In genomic region chr6:41120058-41120457, GRCh38 we compare ENCODE assay signal across 26 cellular contexts. TPM values are rescaled to one million over a fixed set of nuclear protein-coding genes. Genes with fewer than 3 reads are reported as not detected.
DNase-seq lines count a peak whose midpoint lies in the region; ATAC-seq, FAIRE-seq and TF ChIP-seq lines count a peak whose summit lies in the region.
"Had no signal": no experiment of that assay in that cellular context is flagged by ENCODE, and none has a peak within 500 bp of the region (broad histone marks: within the 10 kb centered on the region; RNA-seq: fewer than 3 reads in every experiment).

No MANE protein-coding gene starts in this region.

- H3K4me1 Mint-ChIP-seq in MCF 10A (ENCODE audit: insufficient read depth, unreplicated experiment) (no peaks in the 10 kb centered on the region), T-cell (no peaks in the 10 kb centered on the region)
- H3K4me1 Mint-ChIP-seq: CD14-positive monocyte; CD4-positive, alpha-beta memory T cell had no signal

- BruUV-seq in mammary epithelial cell (replicated peaks; lab: Mats Ljungman, UMichigan) = no TSS peak
- no TSS peak for BruUV-seq in MCF 10A (replicated peaks; lab: Mats Ljungman, UMichigan)

- FAIRE-seq in keratinocyte (lab: Jason Lieb, UNC) = peak; percentile 99
- FAIRE-seq: A549, GM12892, H54 had no signal

- DNase-seq in mammary epithelial cell (peak; percentile 62), MCF 10A (ENCODE audit: unreplicated experiment) (no peak), epithelial cell of esophagus (ENCODE audit: low read depth) (peak; percentile 68), keratinocyte (ENCODE audit: low read depth, low spot score) (no peak), T-cell (no peak)
- no peak for DNase-seq in stimulated activated CD4-positive, alpha-beta T cell treated with anti-CD3 and anti-CD28 coated beads, Interleukin-1b, Interleukin-23, amount 100 ng/mL, for 48 hours
- DNase-seq: 8988T; ACHN; AML-193; BE2C; Calu3; CD4-positive, alpha-beta memory T cell; COR-L47; DMS53; DMS79 treated with DMSO at 0.1 percent for 48 hours; GF-D8; GOT3; HFFc6 had no signal

- no peaks in the 10 kb centered on the region for H3K27me3 Mint-ChIP-seq in MCF 10A (ENCODE audit: insufficient read depth, unreplicated experiment)
- H3K27me3 Mint-ChIP-seq in T-cell = no peaks in the 10 kb centered on the region
- H3K27me3 Mint-ChIP-seq: CD4-positive, alpha-beta memory T cell had no signal

- dilution Hi-C loops in mammary epithelial cell (cut with HindIII; ENCODE audit: low sequenced_read_pairs) = no loop called here
- dilution Hi-C loops in keratinocyte (cut with MboI; ENCODE audit: extremely low pct_ligation_motif_present, low sequenced_read_pairs) = no loop called here

- CTCF ChIA-PET in mammary epithelial cell (lab: Charles Lee; ENCODE audit: low non-redundant PET) = interaction anchor here (0.7 kb wide), 1 partner anchor 29 kb away, joined by 4 read pairs; no protein-coding TSS in a partner anchor
- CTCF ChIA-PET in MCF 10A (lab: Yijun Ruan, JAX) = interaction anchor here (1.2 kb wide), 1 partner anchor 28 kb away, joined by 3 read pairs; no protein-coding TSS in a partner anchor
- CTCF ChIA-PET in T-cell (lab: Charles Lee) = no interaction called here

- H4K20me1 ChIP-seq in mammary epithelial cell (ENCODE audit: insufficient read depth, low read length) (no peaks in the 10 kb centered on the region), keratinocyte (ENCODE audit: control insufficient read depth, extremely low read depth, insufficient read depth, low read length) (no peaks in the 10 kb centered on the region)
- H4K20me1 ChIP-seq: BLaER1 treated with 17β-estradiol and CSF1 and Interleukin-3, amounts not matched to agents 10 nM and 100 nM had no signal

- H3K79me2 ChIP-seq in mammary epithelial cell (ENCODE audit: insufficient read depth, low read length) = no peaks in the 10 kb centered on the region
- H3K79me2 ChIP-seq in keratinocyte (ENCODE audit: control insufficient read depth, insufficient read depth, low read length) = no peaks in the 10 kb centered on the region

- H3K27ac Mint-ChIP-seq in MCF 10A (ENCODE audit: low read depth, unreplicated experiment) (no peak overlapping the region), T-cell (no peak overlapping the region)
- H3K27ac Mint-ChIP-seq: CD14-positive monocyte, HFFc6 had no signal

- intact Hi-C loops in mammary epithelial cell (cut with micrococcal nuclease) (no loop called here), MCF 10A (cut with micrococcal nuclease) (no loop called here)

- no peaks in the 10 kb centered on the region for H3K27me3 ChIP-seq in mammary epithelial cell (ENCODE audit: insufficient read depth, low read length)
- H3K27me3 ChIP-seq in keratinocyte (ENCODE audit: control insufficient read depth, extremely low read depth, insufficient read depth, low read length) = no peaks in the 10 kb centered on the region
- H3K27me3 ChIP-seq: BE2C; BLaER1 treated with 17β-estradiol and CSF1 and Interleukin-3, amounts not matched to agents 10 nM and 100 nM had no signal

- H3K9me3 Mint-ChIP-seq in MCF 10A (ENCODE audit: unreplicated experiment) = no peaks in the 10 kb centered on the region
- H3K9me3 Mint-ChIP-seq in T-cell = no peaks in the 10 kb centered on the region
- H3K9me3 Mint-ChIP-seq: CD4-positive, alpha-beta memory T cell; HFFc6 had no signal

- H3K9ac ChIP-seq in mammary epithelial cell (ENCODE audit: insufficient read depth, low read length) (no peak overlapping the region), keratinocyte (ENCODE audit: control insufficient read depth, extremely low read depth, insufficient read depth, low read length) (no peak overlapping the region)
- H3K9ac ChIP-seq: BLaER1 treated with 17β-estradiol and CSF1 and Interleukin-3, amounts not matched to agents 10 nM and 100 nM had no signal

- peak overlapping the region; percentile 37 for H3K4me2 ChIP-seq in mammary epithelial cell (ENCODE audit: insufficient read depth, low read depth, low read length)
- peak overlapping the region; percentile 31 for H3K4me2 ChIP-seq in keratinocyte (ENCODE audit: control insufficient read depth, extremely low read depth, insufficient read depth, low read depth, low read length)
- H3K4me2 ChIP-seq: A549; BLaER1 treated with 17β-estradiol and CSF1 and Interleukin-3, amounts not matched to agents 10 nM and 100 nM had no signal

- POLR2A ChIA-PET in MCF 10A (lab: Yijun Ruan, JAX) = no interaction called here
- POLR2A ChIA-PET in T-cell (lab: Charles Lee) = no interaction called here

- H3K36me3 Mint-ChIP-seq in MCF 10A (ENCODE audit: insufficient read depth, unreplicated experiment) = peaks cover 9% of the 10 kb centered on the region
- H3K36me3 Mint-ChIP-seq in T-cell = peaks cover 64% of the 10 kb centered on the region

- in situ Hi-C loops in mammary epithelial cell (cut with MboI; ENCODE audit: low sequenced_read_pairs in 2 of 2) = no loop called here

- H3K9me1 ChIP-seq in keratinocyte (ENCODE audit: control insufficient read depth, extremely low read depth, insufficient read depth, low read length) = no peaks in the 10 kb centered on the region

- 55% methylated on average over 1 of the region's 1 CpG for WGBS in mammary epithelial cell (ENCODE audit: low coverage, missing lambda C conversion rate)

- H3K9me3 ChIP-seq in mammary epithelial cell (replicated peaks; ENCODE audit: insufficient read depth, low read length) (no peaks in the 10 kb centered on the region), keratinocyte (ENCODE audit: control insufficient read depth, low read depth, low read length) (no peaks in the 10 kb centered on the region)
- H3K9me3 ChIP-seq: A549, BE2C, HAP-1 had no signal

- H3K4me1 ChIP-seq in mammary epithelial cell (ENCODE audit: insufficient read depth, low read length) = peaks cover 22% of the 10 kb centered on the region
- peaks cover 21% of the 10 kb centered on the region for H3K4me1 ChIP-seq in keratinocyte (ENCODE audit: control insufficient read depth, extremely low read depth, insufficient read depth, low read length)
- H3K4me1 ChIP-seq: A549; BE2C; BLaER1 treated with 17β-estradiol and CSF1 and Interleukin-3, amounts not matched to agents 10 nM and 100 nM; HAP-1 had no signal

- peak overlapping the region; percentile 22 for H2AFZ ChIP-seq in mammary epithelial cell (ENCODE audit: low read depth, low read length)
- H2AFZ ChIP-seq in keratinocyte (ENCODE audit: control insufficient read depth, low read length) = no peak overlapping the region

- ATAC-seq in T-cell (replicated peaks in 1 of 4) = no peak
- ATAC-seq: A549 had no signal

- H3K4me3 Mint-ChIP-seq in MCF 10A (ENCODE audit: unreplicated experiment) (no peak overlapping the region), T-cell (no peak overlapping the region)
- H3K4me3 Mint-ChIP-seq: CD14-positive monocyte; CD4-positive, alpha-beta memory T cell; HFFc6 had no signal

- TF ChIP-seq CTCF in mammary epithelial cell (conservative IDR thresholded peaks at IDR 0.05 in 1 of 2, IDR thresholded peaks at IDR 0.05 in 1 of 2; ENCODE audit: extremely low read depth in 1 of 2, insufficient read depth in 1 of 2, low read depth in 1 of 2, low read length in 2 of 2) = no peak
- TF ChIP-seq CTCF in MCF 10A (IDR thresholded peaks at IDR 0.05; ENCODE audit: unreplicated experiment) = no peak
- TF ChIP-seq CTCF in epithelial cell of esophagus (IDR thresholded peaks at IDR 0.05; ENCODE audit: insufficient read depth, low read depth, low read length, missing control alignments) = no peak
- TF ChIP-seq CTCF in keratinocyte (optimal IDR thresholded peaks at IDR 0.05 in 1 of 3, IDR thresholded peaks at IDR 0.05 in 1 of 3, conservative IDR thresholded peaks at IDR 0.05 in 1 of 3; ENCODE audit: extremely low read depth in 1 of 3, insufficient read depth in 2 of 3, low read length in 3 of 3) = no peak

- H3K36me3 ChIP-seq in mammary epithelial cell (ENCODE audit: insufficient read depth, low read length) (no peaks in the 10 kb centered on the region), keratinocyte (ENCODE audit: control insufficient read depth in 2 of 2, extremely low read depth in 1 of 2, insufficient read depth in 2 of 2, low read length in 2 of 2) (no peaks in the 10 kb centered on the region)
- H3K36me3 ChIP-seq: BE2C, HAP-1 had no signal

- H3K4me3 ChIP-seq in mammary epithelial cell (replicated peaks in 1 of 3; ENCODE audit: insufficient read depth in 1 of 3, low read depth in 2 of 3, low read length in 3 of 3) (no peak overlapping the region), epithelial cell of esophagus (ENCODE audit: low read length) (no peak overlapping the region), keratinocyte (ENCODE audit: control insufficient read depth in 2 of 3, extremely low read depth in 1 of 3, insufficient read depth in 2 of 3, low read depth in 1 of 3, low read length in 3 of 3) (no peak overlapping the region)
- H3K4me3 ChIP-seq: A549; BLaER1 treated with 17β-estradiol and CSF1 and Interleukin-3, amounts not matched to agents 10 nM and 100 nM; HAP-1 had no signal

- H3K27ac ChIP-seq in mammary epithelial cell (ENCODE audit: insufficient read depth, low read depth, low read length) (peak overlapping the region; percentile 6), keratinocyte (ENCODE audit: control insufficient read depth, insufficient read depth, low read length) (no peak overlapping the region)
- H3K27ac ChIP-seq: A549; BLaER1 treated with 17β-estradiol and CSF1 and Interleukin-3, amounts not matched to agents 10 nM and 100 nM had no signal

RNA-seq across cellular contexts. Expression of gene TREML1, which starts 34.1 kb away (rescaled TPM):
- total RNA-seq in mammary epithelial cell (1 to 10 TPM in 1 of 2 donors, under 1 TPM in 1; 0.83 to 2.1 TPM), MCF 10A (2022) (not detected in 2 replicates), T-cell (1 to 10 TPM in 1 of 5 donors, not detected in 4; 1.5 TPM)
- polyA plus RNA-seq in mammary epithelial cell (3.0 TPM), keratinocyte (0.26 to 0.73 TPM (median 0.51 TPM) in 3 replicates)
- polyA minus RNA-seq in mammary epithelial cell (11.9 TPM), keratinocyte (1.2 TPM in 1 of 3 replicates, not detected in the others)
- polyA plus RNA-seq in keratinocyte (2011; ENCODE audit: low read depth) = not detected
- polyA plus RNA-seq in keratinocyte (2011; cell fraction: cytosol; rRNA removed) = 0.55 and 0.66 TPM in 2 replicates
- 1.2 and 1.7 TPM in 2 replicates for polyA plus RNA-seq in keratinocyte (2011; cell fraction: nucleus; rRNA removed)
- polyA plus RNA-seq in keratinocyte (2012; ENCODE audit: low replicate concordance) = 0.18 TPM in 1 of 2 replicates, not detected in the other
- polyA minus RNA-seq in keratinocyte (2011; cell fraction: cytosol; rRNA and poly(A)+ RNA removed) = not detected
- polyA minus RNA-seq in keratinocyte (2011; cell fraction: nucleus; rRNA and poly(A)+ RNA removed) = 0.53 TPM in 1 of 2 replicates, not detected in the other
- total RNA-seq: Calu3; CD4-positive, alpha-beta memory T cell; Daoy; G401; HFFc6 had no signal
- polyA plus RNA-seq: A549; CD4-positive, alpha-beta memory T cell had no signal

RNA-seq across cellular contexts. Expression of gene TREM2, which starts 42.9 kb away (rescaled TPM):
- 100 to 1,000 TPM in 1 of 2 donors, 10 to 100 TPM in 1; 30.0 to 142 TPM for total RNA-seq in mammary epithelial cell
- polyA plus RNA-seq in mammary epithelial cell = 91.0 TPM
- polyA minus RNA-seq in mammary epithelial cell = 74.3 TPM
- total RNA-seq in MCF 10A (2022) = 0.42 and 0.63 TPM in 2 replicates
- 1.9 to 32.6 TPM (median 4.0 TPM) in 3 replicates for polyA plus RNA-seq in keratinocyte
- polyA plus RNA-seq in keratinocyte (2011; ENCODE audit: low read depth) = 0.36 TPM
- 7.6 and 12.6 TPM in 2 replicates for polyA plus RNA-seq in keratinocyte (2011; cell fraction: cytosol; rRNA removed)
- polyA plus RNA-seq in keratinocyte (2011; cell fraction: nucleus; rRNA removed) = 13.4 and 22.0 TPM in 2 replicates
- 2.4 and 2.5 TPM in 2 replicates for polyA plus RNA-seq in keratinocyte (2012; ENCODE audit: low replicate concordance)
- polyA minus RNA-seq in keratinocyte = 1.2 to 13.4 TPM (median 2.1 TPM) in 3 replicates
- polyA minus RNA-seq in keratinocyte (2011; cell fraction: cytosol; rRNA and poly(A)+ RNA removed) = 14.8 TPM
- 5.8 and 6.5 TPM in 2 replicates for polyA minus RNA-seq in keratinocyte (2011; cell fraction: nucleus; rRNA and poly(A)+ RNA removed)
- under 1 TPM in 2 of 5 donors, not detected in 3; 0.23 to 0.25 TPM for total RNA-seq in T-cell
- total RNA-seq: Calu3, Daoy, G401, HFFc6 had no signal
- polyA plus RNA-seq: A549; CD4-positive, alpha-beta memory T cell had no signal

RNA-seq across cellular contexts. Expression of gene NFYA, which starts 47.3 kb away (rescaled TPM):
- 10 to 100 TPM; 18.5 to 29.1 TPM for total RNA-seq in mammary epithelial cell
- 12.5 TPM for polyA plus RNA-seq in mammary epithelial cell
- 20.7 TPM for polyA minus RNA-seq in mammary epithelial cell
- 41.5 and 42.1 TPM in 2 replicates for total RNA-seq in MCF 10A (2022)
- 13.6 to 22.1 TPM (median 17.1 TPM) in 3 replicates for polyA plus RNA-seq in keratinocyte
- 13.3 TPM for polyA plus RNA-seq in keratinocyte (2011; ENCODE audit: low read depth)
- 9.7 and 9.8 TPM in 2 replicates for polyA plus RNA-seq in keratinocyte (2011; cell fraction: cytosol; rRNA removed)
- polyA plus RNA-seq in keratinocyte (2011; cell fraction: nucleus; rRNA removed) = 33.7 and 38.7 TPM in 2 replicates
- 15.0 and 19.8 TPM in 2 replicates for polyA plus RNA-seq in keratinocyte (2012; ENCODE audit: low replicate concordance)
- 39.9 to 58.8 TPM (median 52.6 TPM) in 3 replicates for polyA minus RNA-seq in keratinocyte
- 13.6 TPM for polyA minus RNA-seq in keratinocyte (2011; cell fraction: cytosol; rRNA and poly(A)+ RNA removed)
- polyA minus RNA-seq in keratinocyte (2011; cell fraction: nucleus; rRNA and poly(A)+ RNA removed) = 25.0 and 42.0 TPM in 2 replicates
- 10 to 100 TPM; 36.2 to 47.0 (median 42.2) TPM for total RNA-seq in T-cell

RNA-seq across cellular contexts. Expression of gene OARD1, which starts 47.9 kb away (rescaled TPM):
- total RNA-seq in mammary epithelial cell (10 to 100 TPM in 1 of 2 donors, 1 to 10 TPM in 1; 9.3 to 22.2 TPM), MCF 10A (2022) (28.0 and 35.2 TPM in 2 replicates), T-cell (10 to 100 TPM; 33.1 to 43.2 (median 39.4) TPM)
- polyA plus RNA-seq in mammary epithelial cell (10.0 TPM), keratinocyte (12.7 to 20.3 TPM (median 13.1 TPM) in 3 replicates)
- polyA minus RNA-seq in mammary epithelial cell (5.1 TPM), keratinocyte (4.6 to 7.1 TPM (median 6.2 TPM) in 3 replicates)
- 24.7 TPM for polyA plus RNA-seq in keratinocyte (2011; ENCODE audit: low read depth)
- polyA plus RNA-seq in keratinocyte (2011; cell fraction: cytosol; rRNA removed) = 15.2 and 16.2 TPM in 2 replicates
- 12.4 and 13.8 TPM in 2 replicates for polyA plus RNA-seq in keratinocyte (2011; cell fraction: nucleus; rRNA removed)
- 19.0 and 20.1 TPM in 2 replicates for polyA plus RNA-seq in keratinocyte (2012; ENCODE audit: low replicate concordance)
- 4.0 TPM for polyA minus RNA-seq in keratinocyte (2011; cell fraction: cytosol; rRNA and poly(A)+ RNA removed)
- polyA minus RNA-seq in keratinocyte (2011; cell fraction: nucleus; rRNA and poly(A)+ RNA removed) = 3.2 and 13.0 TPM in 2 replicates

Comparison
In these comparisons a context has a peak if more than half of its experiments do, and no peak if none do; other contexts are left out.
1. DNase-seq: peak in mammary epithelial cell (single experiment) and epithelial cell of esophagus (single experiment); none in MCF 10A (single experiment), keratinocyte (single experiment), T-cell (0 of 34) and stimulated activated CD4-positive, alpha-beta T cell treated with anti-CD3 and anti-CD28 coated beads, Interleukin-1b, Interleukin-23, amount 100 ng/mL, for 48 hours (single experiment).
2. RNA of gene TREM2, which starts 42.9 kb away (total RNA-seq): 30.0 to 142 TPM in mammary epithelial cell; 0.42 to 0.63 TPM in MCF 10A and 0.23 to 0.25 TPM in T-cell; every median in the first group is over 10 times any median in the second.
3. CTCF ChIA-PET loops: an anchor here in mammary epithelial cell (0.7 kb wide) and MCF 10A (1.2 kb wide); none called in T-cell.